ENCODE assay signal across 1 cellular context in the genomic region with DNA sequence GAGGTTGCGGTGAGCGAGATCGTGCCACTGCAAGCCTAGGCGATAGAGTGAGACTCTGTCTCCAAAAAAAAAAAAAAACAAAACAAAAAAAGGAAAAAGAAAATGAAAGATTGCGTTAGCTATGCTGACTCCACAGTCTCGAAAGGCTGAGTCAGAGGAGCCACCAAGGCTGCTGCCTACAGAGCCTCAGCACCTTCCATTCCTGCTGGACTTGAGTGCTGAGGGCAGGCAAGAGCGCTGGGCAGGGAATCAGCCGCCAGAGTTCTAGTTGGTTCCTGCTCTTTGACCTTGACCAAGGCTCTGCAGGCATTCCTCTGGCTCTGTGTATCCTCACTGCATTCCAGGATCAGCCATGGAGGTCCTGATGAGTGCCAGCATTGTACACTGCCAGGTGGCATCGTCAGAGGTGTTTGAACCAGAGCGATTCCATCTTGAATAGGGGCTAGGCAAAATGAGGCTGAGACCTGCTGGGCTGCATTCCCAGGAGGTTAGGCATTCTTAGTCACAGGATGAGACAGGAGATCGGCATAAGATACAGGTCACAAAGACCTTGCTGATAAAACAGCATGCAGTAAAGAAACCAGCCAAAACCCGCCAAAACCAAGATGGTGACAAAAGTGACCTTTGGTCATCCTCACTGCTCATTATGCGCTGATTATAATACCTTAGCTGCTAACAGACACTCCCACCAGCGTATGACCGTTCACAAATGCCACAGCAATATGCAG.
A peak's percentile ranks its signal among the peaks of the same experiment; 100 is the strongest.
TF ChIP-seq lines count a peak whose summit lies in the region.

No MANE protein-coding gene starts in this region.

TF ChIP-seq in K562, 482 proteins besides CTCF, POLR2A, EP300 and RAD21 (continued from another document and continues in another):
- TF ChIP-seq ILF3 (IDR thresholded peaks at IDR 0.05; ENCODE audit: borderline replicate concordance) (no peak), MBD1 (CRISPR knock-in tag; IDR thresholded peaks at IDR 0.05) (peak; percentile 82; the same call in 1 of the 2 replicates), ZNF57 (CRISPR knock-in tag; IDR thresholded peaks at IDR 0.05) (peak; percentile 96), ZNF239 (CRISPR knock-in tag; IDR thresholded peaks at IDR 0.05) (peak; percentile 95), PTTG1 (tag; IDR thresholded peaks at IDR 0.05; ENCODE audit: low read depth) (peak; percentile 94), SRSF9 (IDR thresholded peaks at IDR 0.05; ENCODE audit: borderline replicate concordance, low read depth, low read length) (no peak), MAFG (tag; conservative IDR thresholded peaks at IDR 0.05) (peak; percentile 69; the same call in 1 of the 2 replicates), ZNF589 (CRISPR knock-in tag; IDR thresholded peaks at IDR 0.05; ENCODE audit: low read depth) (peak; percentile 99), HMG20A (CRISPR knock-in tag; conservative IDR thresholded peaks at IDR 0.05) (peak; percentile 92; the same call in 1 of the 2 replicates), HNRNPL (IDR thresholded peaks at IDR 0.05; ENCODE audit: low read depth, low read length) (no peak), MXD1 (CRISPR knock-in tag; IDR thresholded peaks at IDR 0.05; ENCODE audit: borderline replicate concordance, poor library complexity, severe bottlenecking) (no peak), ZNF232 (CRISPR knock-in tag; IDR thresholded peaks at IDR 0.05) (no peak), ZFP1 (CRISPR knock-in tag; IDR thresholded peaks at IDR 0.05) (peak; percentile 94), ATF1 (CRISPR knock-in tag; IDR thresholded peaks at IDR 0.05) (no peak), ATF1 (tag; IDR thresholded peaks at IDR 0.05) (peak; percentile 79), E2F3 (CRISPR knock-in tag; IDR thresholded peaks at IDR 0.05) (peak; percentile 99), ZKSCAN3 (CRISPR knock-in tag; IDR thresholded peaks at IDR 0.05) (peak; percentile 73; the same call in 1 of the 2 replicates), CEBPG (CRISPR knock-in tag; IDR thresholded peaks at IDR 0.05) (no peak), CEBPG (tag; conservative IDR thresholded peaks at IDR 0.05 in 1 of 2, IDR thresholded peaks at IDR 0.05 in 1 of 2) (no peak), ZNF3 (CRISPR knock-in tag; IDR thresholded peaks at IDR 0.05) (peak; percentile 67; the same call in 1 of the 2 replicates), ZC3H4 (CRISPR knock-in tag; IDR thresholded peaks at IDR 0.05; ENCODE audit: borderline replicate concordance) (no peak), KAT8 (IDR thresholded peaks at IDR 0.05; ENCODE audit: low read depth) (no peak), ZNF24 (IDR thresholded peaks at IDR 0.05) (no peak), SOX6 (IDR thresholded peaks at IDR 0.05) (peak; percentile 32; the same call in 1 of the 2 replicates), FOXA3 (CRISPR knock-in tag; conservative IDR thresholded peaks at IDR 0.05 in 1 of 2, IDR thresholded peaks at IDR 0.05 in 1 of 2) (0 out of 4 replicates have a peak, but pooled peaks of 1 of the 2 experiments have one; percentile 24), ZNF253 (CRISPR knock-in tag; conservative IDR thresholded peaks at IDR 0.05) (peak; percentile 88), ZSCAN32 (CRISPR knock-in tag; IDR thresholded peaks at IDR 0.05) (peak; percentile 83), DPF2 (IDR thresholded peaks at IDR 0.05) (peak; percentile 67; the same call in 1 of the 2 replicates), NR2F6 (CRISPR knock-in tag; IDR thresholded peaks at IDR 0.05) (peak; percentile 93), NR3C1 (CRISPR knock-in tag; IDR thresholded peaks at IDR 0.05) (no peak), ZNF12 (CRISPR knock-in tag; IDR thresholded peaks at IDR 0.05) (no peak), HMG20B (CRISPR knock-in tag; IDR thresholded peaks at IDR 0.05) (no peak), SMARCC2 (IDR thresholded peaks at IDR 0.05; ENCODE audit: low read depth) (no peak), IFI16 (CRISPR knock-in tag; IDR thresholded peaks at IDR 0.05) (peak; percentile 90), ELF4 (CRISPR knock-in tag; IDR thresholded peaks at IDR 0.05) (peak; percentile 98), FOSL1 (tag; conservative IDR thresholded peaks at IDR 0.05) (peak; percentile 90), ELK3 (CRISPR knock-in tag; IDR thresholded peaks at IDR 0.05) (peak; percentile 93), ZNF668 (CRISPR knock-in tag; IDR thresholded peaks at IDR 0.05) (peak; percentile 98), POLR2G (IDR thresholded peaks at IDR 0.05; ENCODE audit: low read depth, low read length) (no peak), MTF1 (CRISPR knock-in tag; IDR thresholded peaks at IDR 0.05; ENCODE audit: borderline replicate concordance) (peak; percentile 95), NFIX (CRISPR knock-in tag; IDR thresholded peaks at IDR 0.05; ENCODE audit: low read depth) (peak; percentile 69), MCM7 (IDR thresholded peaks at IDR 0.05) (no peak), ZNF830 (CRISPR knock-in tag; IDR thresholded peaks at IDR 0.05) (peak; percentile 97), MECOM (CRISPR knock-in tag; IDR thresholded peaks at IDR 0.05) (peak; percentile 98), ZNF695 (CRISPR knock-in tag; IDR thresholded peaks at IDR 0.05) (peak; percentile 96), KLF10 (CRISPR knock-in tag; IDR thresholded peaks at IDR 0.05) (peak; percentile 93), DIDO1 (tag; IDR thresholded peaks at IDR 0.05; ENCODE audit: low read depth) (peak; percentile 97), CBX3 (IDR thresholded peaks at IDR 0.05; ENCODE audit: borderline replicate concordance in 1 of 2, low read length in 2 of 2) (no peak), ZNF23 (CRISPR knock-in tag; IDR thresholded peaks at IDR 0.05) (peak; percentile 91), EHMT2 (IDR thresholded peaks at IDR 0.05) (0 out of 2 replicates have a peak, but pooled peaks have one; percentile 10)
- TF ChIP-seq, protein P1, sequence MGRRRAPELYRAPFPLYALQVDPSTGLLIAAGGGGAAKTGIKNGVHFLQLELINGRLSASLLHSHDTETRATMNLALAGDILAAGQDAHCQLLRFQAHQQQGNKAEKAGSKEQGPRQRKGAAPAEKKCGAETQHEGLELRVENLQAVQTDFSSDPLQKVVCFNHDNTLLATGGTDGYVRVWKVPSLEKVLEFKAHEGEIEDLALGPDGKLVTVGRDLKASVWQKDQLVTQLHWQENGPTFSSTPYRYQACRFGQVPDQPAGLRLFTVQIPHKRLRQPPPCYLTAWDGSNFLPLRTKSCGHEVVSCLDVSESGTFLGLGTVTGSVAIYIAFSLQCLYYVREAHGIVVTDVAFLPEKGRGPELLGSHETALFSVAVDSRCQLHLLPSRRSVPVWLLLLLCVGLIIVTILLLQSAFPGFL (CRISPR knock-in tag; IDR thresholded peaks at IDR 0.05): no peak
- TF ChIP-seq, protein P2, sequence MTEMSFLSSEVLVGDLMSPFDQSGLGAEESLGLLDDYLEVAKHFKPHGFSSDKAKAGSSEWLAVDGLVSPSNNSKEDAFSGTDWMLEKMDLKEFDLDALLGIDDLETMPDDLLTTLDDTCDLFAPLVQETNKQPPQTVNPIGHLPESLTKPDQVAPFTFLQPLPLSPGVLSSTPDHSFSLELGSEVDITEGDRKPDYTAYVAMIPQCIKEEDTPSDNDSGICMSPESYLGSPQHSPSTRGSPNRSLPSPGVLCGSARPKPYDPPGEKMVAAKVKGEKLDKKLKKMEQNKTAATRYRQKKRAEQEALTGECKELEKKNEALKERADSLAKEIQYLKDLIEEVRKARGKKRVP (CRISPR knock-in tag; IDR thresholded peaks at IDR 0.05): peak; percentile 93
- TF ChIP-seq, protein P3, sequence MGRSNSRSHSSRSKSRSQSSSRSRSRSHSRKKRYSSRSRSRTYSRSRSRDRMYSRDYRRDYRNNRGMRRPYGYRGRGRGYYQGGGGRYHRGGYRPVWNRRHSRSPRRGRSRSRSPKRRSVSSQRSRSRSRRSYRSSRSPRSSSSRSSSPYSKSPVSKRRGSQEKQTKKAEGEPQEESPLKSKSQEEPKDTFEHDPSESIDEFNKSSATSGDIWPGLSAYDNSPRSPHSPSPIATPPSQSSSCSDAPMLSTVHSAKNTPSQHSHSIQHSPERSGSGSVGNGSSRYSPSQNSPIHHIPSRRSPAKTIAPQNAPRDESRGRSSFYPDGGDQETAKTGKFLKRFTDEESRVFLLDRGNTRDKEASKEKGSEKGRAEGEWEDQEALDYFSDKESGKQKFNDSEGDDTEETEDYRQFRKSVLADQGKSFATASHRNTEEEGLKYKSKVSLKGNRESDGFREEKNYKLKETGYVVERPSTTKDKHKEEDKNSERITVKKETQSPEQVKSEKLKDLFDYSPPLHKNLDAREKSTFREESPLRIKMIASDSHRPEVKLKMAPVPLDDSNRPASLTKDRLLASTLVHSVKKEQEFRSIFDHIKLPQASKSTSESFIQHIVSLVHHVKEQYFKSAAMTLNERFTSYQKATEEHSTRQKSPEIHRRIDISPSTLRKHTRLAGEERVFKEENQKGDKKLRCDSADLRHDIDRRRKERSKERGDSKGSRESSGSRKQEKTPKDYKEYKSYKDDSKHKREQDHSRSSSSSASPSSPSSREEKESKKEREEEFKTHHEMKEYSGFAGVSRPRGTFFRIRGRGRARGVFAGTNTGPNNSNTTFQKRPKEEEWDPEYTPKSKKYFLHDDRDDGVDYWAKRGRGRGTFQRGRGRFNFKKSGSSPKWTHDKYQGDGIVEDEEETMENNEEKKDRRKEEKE (IDR thresholded peaks at IDR 0.05; ENCODE audit: borderline replicate concordance in 1 of 2, control insufficient read depth in 1 of 2, low read depth in 2 of 2, low read length in 1 of 2): no peak
- TF ChIP-seq, protein P4, sequence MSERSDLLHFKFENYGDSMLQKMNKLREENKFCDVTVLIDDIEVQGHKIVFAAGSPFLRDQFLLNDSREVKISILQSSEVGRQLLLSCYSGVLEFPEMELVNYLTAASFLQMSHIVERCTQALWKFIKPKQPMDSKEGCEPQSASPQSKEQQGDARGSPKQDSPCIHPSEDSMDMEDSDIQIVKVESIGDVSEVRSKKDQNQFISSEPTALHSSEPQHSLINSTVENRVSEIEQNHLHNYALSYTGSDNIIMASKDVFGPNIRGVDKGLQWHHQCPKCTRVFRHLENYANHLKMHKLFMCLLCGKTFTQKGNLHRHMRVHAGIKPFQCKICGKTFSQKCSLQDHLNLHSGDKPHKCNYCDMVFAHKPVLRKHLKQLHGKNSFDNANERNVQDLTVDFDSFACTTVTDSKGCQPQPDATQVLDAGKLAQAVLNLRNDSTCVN (CRISPR knock-in tag; IDR thresholded peaks at IDR 0.05): peak; percentile 99
- TF ChIP-seq, protein P5, sequence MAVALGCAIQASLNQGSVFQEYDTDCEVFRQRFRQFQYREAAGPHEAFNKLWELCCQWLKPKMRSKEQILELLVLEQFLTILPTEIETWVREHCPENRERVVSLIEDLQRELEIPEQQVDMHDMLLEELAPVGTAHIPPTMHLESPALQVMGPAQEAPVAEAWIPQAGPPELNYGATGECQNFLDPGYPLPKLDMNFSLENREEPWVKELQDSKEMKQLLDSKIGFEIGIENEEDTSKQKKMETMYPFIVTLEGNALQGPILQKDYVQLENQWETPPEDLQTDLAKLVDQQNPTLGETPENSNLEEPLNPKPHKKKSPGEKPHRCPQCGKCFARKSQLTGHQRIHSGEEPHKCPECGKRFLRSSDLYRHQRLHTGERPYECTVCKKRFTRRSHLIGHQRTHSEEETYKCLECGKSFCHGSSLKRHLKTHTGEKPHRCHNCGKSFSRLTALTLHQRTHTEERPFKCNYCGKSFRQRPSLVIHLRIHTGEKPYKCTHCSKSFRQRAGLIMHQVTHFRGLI (CRISPR knock-in tag; IDR thresholded peaks at IDR 0.05): peak; percentile 98
- TF ChIP-seq, protein P6, sequence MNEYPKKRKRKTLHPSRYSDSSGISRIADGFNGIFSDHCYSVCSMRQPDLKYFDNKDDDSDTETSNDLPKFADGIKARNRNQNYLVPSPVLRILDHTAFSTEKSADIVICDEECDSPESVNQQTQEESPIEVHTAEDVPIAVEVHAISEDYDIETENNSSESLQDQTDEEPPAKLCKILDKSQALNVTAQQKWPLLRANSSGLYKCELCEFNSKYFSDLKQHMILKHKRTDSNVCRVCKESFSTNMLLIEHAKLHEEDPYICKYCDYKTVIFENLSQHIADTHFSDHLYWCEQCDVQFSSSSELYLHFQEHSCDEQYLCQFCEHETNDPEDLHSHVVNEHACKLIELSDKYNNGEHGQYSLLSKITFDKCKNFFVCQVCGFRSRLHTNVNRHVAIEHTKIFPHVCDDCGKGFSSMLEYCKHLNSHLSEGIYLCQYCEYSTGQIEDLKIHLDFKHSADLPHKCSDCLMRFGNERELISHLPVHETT (CRISPR knock-in tag; conservative IDR thresholded peaks at IDR 0.05 in 1 of 2, IDR thresholded peaks at IDR 0.05 in 1 of 2): peak in 1 of 2 experiments; percentile 99; a peak in 2 of 4 replicates
